Comparison of ENCODE assay signal across 16 cellular contexts in the genomic region with DNA sequence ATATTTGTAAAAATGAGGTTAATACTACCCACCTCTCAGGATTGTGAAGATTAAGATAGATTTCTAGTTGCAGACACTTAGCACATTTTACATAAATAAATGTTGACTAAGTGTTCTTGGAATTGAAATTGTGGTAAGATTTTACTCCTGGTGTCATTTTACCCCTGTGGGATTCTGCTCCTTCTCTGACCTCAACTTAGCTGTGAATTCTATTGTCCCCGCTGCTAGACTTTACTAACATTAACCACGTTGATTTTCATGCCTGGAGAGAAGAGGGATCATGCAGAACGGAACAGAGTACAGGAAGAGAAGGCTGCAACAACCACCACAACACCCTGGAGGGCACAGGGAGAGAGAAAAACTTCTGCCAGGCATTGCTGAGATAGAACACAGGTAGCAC.
"Had no signal": no experiment of that assay in that cellular context is flagged by ENCODE, and none has a peak within 500 bp of the region (broad histone marks: within the 10 kb centered on the region; RNA-seq: fewer than 3 reads in every experiment).

No MANE protein-coding gene starts in this region.

- H3K36me3 ChIP-seq: neutrophil, thyroid gland, vagina had no signal

- H3K9me3 ChIP-seq: neutrophil, thyroid gland, vagina had no signal

- H3K27ac Mint-ChIP-seq: activated CD4-positive, alpha-beta memory T cell treated with anti-CD3 and anti-CD28 coated beads for 36 hours; activated naive CD8-positive, alpha-beta T cell treated with anti-CD3 and anti-CD28 coated beads for 36 hours; T-helper 2 cell treated with Interferon-gamma antibody and Interleukin-4, amounts not matched to agents 5 μg/mL and 100 μg/mL, for 36 hours had no signal

- H3K9me3 Mint-ChIP-seq: activated CD4-positive, alpha-beta memory T cell treated with anti-CD3 and anti-CD28 coated beads for 36 hours; activated naive CD8-positive, alpha-beta T cell treated with anti-CD3 and anti-CD28 coated beads for 36 hours; T-helper 2 cell treated with Interferon-gamma antibody and Interleukin-4, amounts not matched to agents 5 μg/mL and 100 μg/mL, for 36 hours had no signal

- H3K36me3 Mint-ChIP-seq: activated CD4-positive, alpha-beta memory T cell treated with anti-CD3 and anti-CD28 coated beads for 36 hours; activated naive CD8-positive, alpha-beta T cell treated with anti-CD3 and anti-CD28 coated beads for 36 hours had no signal

- H3K27me3 ChIP-seq: thyroid gland, vagina had no signal

- H3K4me3 Mint-ChIP-seq: activated CD4-positive, alpha-beta memory T cell treated with anti-CD3 and anti-CD28 coated beads for 36 hours; activated naive CD8-positive, alpha-beta T cell treated with anti-CD3 and anti-CD28 coated beads for 36 hours; T-helper 2 cell treated with Interferon-gamma antibody and Interleukin-4, amounts not matched to agents 5 μg/mL and 100 μg/mL, for 36 hours had no signal

- H3K27ac ChIP-seq: coronary artery, neutrophil, thyroid gland, vagina had no signal

- H3K4me2 ChIP-seq: smooth muscle cell had no signal

- ATAC-seq: right cardiac atrium had no signal

- H3K4me3 ChIP-seq: coronary artery, smooth muscle cell, thyroid gland, vagina had no signal

- DNase-seq: activated CD4-positive, alpha-beta memory T cell treated with anti-CD3 and anti-CD28 coated beads for 36 hours; activated CD4-positive, alpha-beta T cell treated with anti-CD3 and anti-CD28 coated beads for 1 hour; activated gamma-delta T cell treated with Interleukin-2 at 50 U/mL for 16 hours; activated naive CD8-positive, alpha-beta T cell treated with anti-CD3 and anti-CD28 coated beads for 36 hours; activated T-cell treated with anti-CD3 and anti-CD28 coated beads, Interleukin-2, amount 50 U/mL, for 48 hours; caudate nucleus; effector CD8-positive, alpha-beta T cell; hippocampal formation; kidney glomerular epithelial cell; right cardiac atrium; thyroid gland had no signal
